16 cellular contexts compared by ENCODE assay signal in genomic region chr16:17346441-17346773, GRCh38.
DNase-seq lines count a peak whose midpoint lies in the region; ATAC-seq and TF ChIP-seq lines count a peak whose summit lies in the region.
"Had no signal": no experiment of that assay in that cellular context is flagged by ENCODE, and none has a peak within 500 bp of the region (broad histone marks: within the 10 kb centered on the region; RNA-seq: fewer than 3 reads in every experiment).

No MANE protein-coding gene starts in this region.

- H3K79me2 ChIP-seq in hepatocyte (no peaks in the 10 kb centered on the region), GM23248 (ENCODE audit: insufficient read depth) (peaks cover 68% of the 10 kb centered on the region)

- H2AFZ ChIP-seq in hepatocyte (no peak overlapping the region), GM23248 (no peak overlapping the region)
- H2AFZ ChIP-seq: neural progenitor cell had no signal

- H3K4me2 ChIP-seq in hepatocyte (no peak overlapping the region), GM23248 (ENCODE audit: unreplicated experiment) (no peak overlapping the region)
- H3K4me2 ChIP-seq: neural progenitor cell had no signal

- no peak overlapping the region for H3K9ac ChIP-seq in GM23248
- H3K9ac ChIP-seq: neural progenitor cell had no signal

- H3K27ac ChIP-seq in hepatocyte, result peak overlapping the region; percentile 52
- peak overlapping the region in 3 of 5 donors; percentile 32 to 83 (median 40) for H3K27ac ChIP-seq in stomach
- H3K27ac ChIP-seq in foreskin keratinocyte, result no peak overlapping the region
- no peak overlapping the region for H3K27ac ChIP-seq in GM23248
- H3K27ac ChIP-seq: breast epithelium, neural progenitor cell, SJCRH30 had no signal

- H3K36me3 ChIP-seq in hepatocyte (replicated peaks; ENCODE audit: insufficient read depth, low read depth) (no peaks in the 10 kb centered on the region), stomach (no peaks in the 10 kb centered on the region), GM23248 (ENCODE audit: low read depth) (no peaks in the 10 kb centered on the region)
- H3K36me3 ChIP-seq: breast epithelium, heart left ventricle, neural progenitor cell, SJCRH30 had no signal

- no peaks in the 10 kb centered on the region for H3K27me3 Mint-ChIP-seq in activated T-cell treated with anti-CD3 and anti-CD28 coated beads, Interleukin-2, amount 50 U/mL, for 72 hours (ENCODE audit: low read depth)
- no peaks in the 10 kb centered on the region for H3K27me3 Mint-ChIP-seq in activated B cell treated with CpG ODN at 0.5 μM for 24 hours

- WGBS in hepatocyte (ENCODE audit: low lambda C conversion rate, missing lambda C conversion rate), result 70% methylated on average over 3 of the region's 3 CpGs
- WGBS in stomach, 5 donors, result 39 to 56% (median 43%) methylated on average over 3 of the region's 3 CpGs
- 43 to 46% methylated on average over 3 of the region's 3 CpGs for WGBS in GM23248 (ENCODE audit: low coverage in 1 of 2, low lambda C conversion rate in 2 of 2, missing lambda C conversion rate in 2 of 2), 2 experiments

- H3K4me3 ChIP-seq in hepatocyte (no peak overlapping the region), stomach (no peak overlapping the region), GM23248 (no peak overlapping the region)
- H3K4me3 ChIP-seq: breast epithelium, heart left ventricle, neural progenitor cell, SJCRH30 had no signal

- intact Hi-C loops in activated B cell treated with CpG ODN at 0.5 μM for 24 hours (cut with micrococcal nuclease), result loop anchor here (2.0 kb wide), 1 partner anchor 22 kb away; no protein-coding TSS in a partner anchor
- intact Hi-C loops in stomach (cut with DNase I; ENCODE audit: low total_unique reads), result no loop called here

- H3K4me1 Mint-ChIP-seq in activated T-cell treated with anti-CD3 and anti-CD28 coated beads, Interleukin-2, amount 50 U/mL, for 72 hours (ENCODE audit: low read depth), result peaks cover 83% of the 10 kb centered on the region
- peaks cover 76% of the 10 kb centered on the region for H3K4me1 Mint-ChIP-seq in activated B cell treated with CpG ODN at 0.5 μM for 24 hours

- no peaks in the 10 kb centered on the region for H3K9me3 Mint-ChIP-seq in activated T-cell treated with anti-CD3 and anti-CD28 coated beads, Interleukin-2, amount 50 U/mL, for 72 hours
- H3K9me3 Mint-ChIP-seq in activated B cell treated with CpG ODN at 0.5 μM for 24 hours, result no peaks in the 10 kb centered on the region
- H3K9me3 Mint-ChIP-seq: neural progenitor cell had no signal

- no peak for TF ChIP-seq POLR2A in stomach (IDR thresholded peaks at IDR 0.05)

- H3K9me2 ChIP-seq in hepatocyte (replicated peaks; ENCODE audit: insufficient read depth) (no peaks in the 10 kb centered on the region), GM23248 (ENCODE audit: insufficient read depth) (no peaks in the 10 kb centered on the region)

- peaks cover 10% of the 10 kb centered on the region for H3K4me1 ChIP-seq in hepatocyte (ENCODE audit: insufficient read depth)
- H3K4me1 ChIP-seq in stomach, result peaks cover 13 to 70% (median 35%) of the 10 kb centered on the region in 4 donors
- H3K4me1 ChIP-seq in foreskin keratinocyte, result no peaks in the 10 kb centered on the region
- H3K4me1 ChIP-seq in GM23248 (ENCODE audit: insufficient read depth), result peaks cover 25% of the 10 kb centered on the region
- H3K4me1 ChIP-seq: breast epithelium, neural progenitor cell, SJCRH30 had no signal

- CTCF ChIA-PET in activated B cell treated with CpG ODN at 0.5 μM for 24 hours (lab: Charles Lee), result interaction anchor here (1.0 to 1.6 kb wide), 4 partner anchors 45 to 233 kb away, joined by 3 to 6 read pairs (median 4); no protein-coding TSS in a partner anchor

- H3K27ac Mint-ChIP-seq in activated T-cell treated with anti-CD3 and anti-CD28 coated beads, Interleukin-2, amount 50 U/mL, for 72 hours, result peak overlapping the region; percentile 80
- H3K27ac Mint-ChIP-seq in activated B cell treated with CpG ODN at 0.5 μM for 24 hours, result peak overlapping the region; percentile 85
- H3K27ac Mint-ChIP-seq: neural progenitor cell had no signal

- no peaks in the 10 kb centered on the region for H3K9me3 ChIP-seq in hepatocyte (ENCODE audit: low read depth)
- H3K9me3 ChIP-seq in stomach, result no peaks in the 10 kb centered on the region
- no peaks in the 10 kb centered on the region for H3K9me3 ChIP-seq in GM23248 (ENCODE audit: low read depth)
- H3K9me3 ChIP-seq: breast epithelium, heart left ventricle, SJCRH30 had no signal

- H3K27me3 ChIP-seq in hepatocyte, result no peaks in the 10 kb centered on the region
- no peaks in the 10 kb centered on the region for H3K27me3 ChIP-seq in stomach
- H3K27me3 ChIP-seq in foreskin keratinocyte, result no peaks in the 10 kb centered on the region
- no peaks in the 10 kb centered on the region for H3K27me3 ChIP-seq in GM23248 (replicated peaks; ENCODE audit: insufficient read depth)
- H3K27me3 ChIP-seq: breast epithelium, heart left ventricle, neural progenitor cell, SJCRH30 had no signal

- TF ChIP-seq CTCF in activated B cell treated with CpG ODN at 0.5 μM for 24 hours (IDR thresholded peaks at IDR 0.05) (no peak), hepatocyte (IDR thresholded peaks at IDR 0.05; ENCODE audit: poor library complexity) (no peak), stomach (IDR thresholded peaks at IDR 0.05) (no peak), foreskin keratinocyte (conservative IDR thresholded peaks at IDR 0.05) (no peak)

- no peak for TF ChIP-seq EP300 in stomach (IDR thresholded peaks at IDR 0.05)

- H4K20me1 ChIP-seq in hepatocyte (ENCODE audit: insufficient read depth, poor library complexity, severe bottlenecking), result no peaks in the 10 kb centered on the region
- H4K20me1 ChIP-seq in GM23248 (ENCODE audit: insufficient read depth), result no peaks in the 10 kb centered on the region

- DNase-seq in activated T-cell treated with anti-CD3 and anti-CD28 coated beads, Interleukin-2, amount 50 U/mL, for 72 hours, result no peak
- DNase-seq in activated T-cell treated with anti-CD3 and anti-CD28 coated beads for 4 hours (no peak), activated B cell treated with CpG ODN at 0.5 μM for 24 hours (no peak), hepatocyte (ENCODE audit: low spot score) (no peak), stomach (no peak), foreskin keratinocyte (no peak), GM23248 (no peak)
- DNase-seq: ACHN, DMS79 treated with DMSO at 0.1 percent for 48 hours, H7, heart left ventricle, NCI-H2081, SJCRH30 had no signal

- no peaks in the 10 kb centered on the region for H3K36me3 Mint-ChIP-seq in activated T-cell treated with anti-CD3 and anti-CD28 coated beads, Interleukin-2, amount 50 U/mL, for 72 hours (ENCODE audit: insufficient read depth in 2 of 2)
- H3K36me3 Mint-ChIP-seq in activated B cell treated with CpG ODN at 0.5 μM for 24 hours (ENCODE audit: low read depth), result peaks cover 7% of the 10 kb centered on the region

- in situ Hi-C loops in GM23248 (cut with MboI), result no loop called here

- POLR2A ChIA-PET in activated B cell treated with CpG ODN at 0.5 μM for 24 hours (lab: Charles Lee), result interaction anchor here (1.1 to 1.8 kb wide), 7 partner anchors 13 to 119 kb away, joined by 3 to 10 read pairs (median 5); no protein-coding TSS in a partner anchor

- ATAC-seq in activated T-cell treated with anti-CD3 and anti-CD28 coated beads, Interleukin-2, amount 50 U/mL, for 72 hours (replicated peaks in 1 of 2), result no peak
- ATAC-seq in activated B cell treated with CpG ODN at 0.5 μM for 24 hours (ENCODE audit: low read depth) (no peak), foreskin keratinocyte (no peak), GM18858 (IDR thresholded peaks at IDR 0.05; ENCODE audit: unreplicated experiment) (no peak)

- H3F3A ChIP-seq in GM23248 (ENCODE audit: insufficient read depth), result peaks cover 21% of the 10 kb centered on the region

- H3K4me3 Mint-ChIP-seq in activated T-cell treated with anti-CD3 and anti-CD28 coated beads, Interleukin-2, amount 50 U/mL, for 72 hours, result peak overlapping the region in 1 of 2 donors; percentile 46
- H3K4me3 Mint-ChIP-seq in activated B cell treated with CpG ODN at 0.5 μM for 24 hours, result no peak overlapping the region
- H3K4me3 Mint-ChIP-seq: neural progenitor cell had no signal

Comparison
In these comparisons a context has a peak if more than half of its experiments do, and no peak if none do; other contexts are left out.
1. H3K27ac ChIP-seq: peak in hepatocyte (single experiment) and stomach (3 of 5); none in foreskin keratinocyte (single experiment) and GM23248 (single experiment).